ENCODE assay signal across 14 cellular contexts in genomic region chr3:14093831-14094230, GRCh38. TPM values are rescaled to one million over a fixed set of nuclear protein-coding genes. Genes with fewer than 3 reads are reported as not detected.
DNase-seq lines count a peak whose midpoint lies in the region; ATAC-seq and TF ChIP-seq lines count a peak whose summit lies in the region.
"Had no signal": no experiment of that assay in that cellular context is flagged by ENCODE, and none has a peak within 500 bp of the region (broad histone marks: within the 10 kb centered on the region; RNA-seq: fewer than 3 reads in every experiment).

No MANE protein-coding gene starts in this region.

- H3K36me3 Mint-ChIP-seq in MCF 10A (ENCODE audit: insufficient read depth, unreplicated experiment) = no peaks in the 10 kb centered on the region
- H3K36me3 Mint-ChIP-seq: CD8-positive, alpha-beta T cell had no signal

- H3K9me3 Mint-ChIP-seq in MCF 10A (ENCODE audit: unreplicated experiment) = peaks cover 5% of the 10 kb centered on the region

- peaks cover 17% of the 10 kb centered on the region for H3K27me3 Mint-ChIP-seq in MCF 10A (ENCODE audit: insufficient read depth, unreplicated experiment)

- DNase-seq in MCF 10A (ENCODE audit: unreplicated experiment) (peak; percentile 2), breast epithelium (ENCODE audit: low spot score in 2 of 2) (no peak), SW480 (ENCODE audit: low spot score) (peak; percentile 1), foreskin keratinocyte (peak; percentile 58 to 83), hepatic stellate cell (ENCODE audit: low spot score) (no peak)
- DNase-seq: CD8-positive, alpha-beta T cell; NCI-H1048; NCI-H1436 treated with DMSO at 0.1 percent for 48 hours; NCI-H2081 treated with DMSO at 0.1 percent for 48 hours; SJCRH30 had no signal

- H3K27ac ChIP-seq in breast epithelium = no peak overlapping the region
- no peak overlapping the region for H3K27ac ChIP-seq in foreskin keratinocyte
- H3K27ac ChIP-seq: BLaER1, KMS-11, SJCRH30 had no signal

- H3K36me3 ChIP-seq in breast epithelium = no peaks in the 10 kb centered on the region
- H3K36me3 ChIP-seq: BLaER1, SJCRH30 had no signal

- no peaks in the 10 kb centered on the region for H3K4me1 Mint-ChIP-seq in MCF 10A (ENCODE audit: insufficient read depth, unreplicated experiment)

- TF ChIP-seq POLR2A in breast epithelium (IDR thresholded peaks at IDR 0.05) = no peak

- ATAC-seq in foreskin keratinocyte (peak; percentile 99), HG02938 (IDR thresholded peaks at IDR 0.05; ENCODE audit: unreplicated experiment) (no peak), HG02588 (IDR thresholded peaks at IDR 0.05; ENCODE audit: unreplicated experiment) (no peak)
- ATAC-seq: CD8-positive, alpha-beta T cell had no signal

- intact Hi-C loops in MCF 10A (cut with micrococcal nuclease) = no loop called here
- intact Hi-C loops in breast epithelium (cut with DNase I; ENCODE audit: low total_unique reads) = no loop called here

- BruUV-seq in MCF 10A (replicated peaks; lab: Mats Ljungman, UMichigan) = no TSS peak

- H3K27me3 ChIP-seq in breast epithelium (no peaks in the 10 kb centered on the region), foreskin keratinocyte (no peaks in the 10 kb centered on the region)
- H3K27me3 ChIP-seq: BLaER1, SJCRH30 had no signal

- no peak overlapping the region for H3K4me3 Mint-ChIP-seq in MCF 10A (ENCODE audit: unreplicated experiment)
- H3K4me3 Mint-ChIP-seq: CD8-positive, alpha-beta T cell had no signal

- no peak overlapping the region for H3K27ac Mint-ChIP-seq in MCF 10A (ENCODE audit: low read depth, unreplicated experiment)
- H3K27ac Mint-ChIP-seq: CD8-positive, alpha-beta T cell had no signal

- CTCF ChIA-PET in MCF 10A (lab: Yijun Ruan, JAX) = interaction anchor here (0.9 to 1.5 kb wide), 3 partner anchors 66 to 213 kb away, joined by 3 to 4 read pairs (median 3); no protein-coding TSS in a partner anchor

- POLR2A ChIA-PET in MCF 10A (lab: Yijun Ruan, JAX) = interaction anchor here (1.4 kb wide), 2 partner anchors 11 to 85 kb away, joined by 4 read pairs; partner anchors contain the start of genes LSM3 and XPC

- no peaks in the 10 kb centered on the region for H3K4me1 ChIP-seq in breast epithelium
- peaks cover 4% of the 10 kb centered on the region for H3K4me1 ChIP-seq in foreskin keratinocyte
- H3K4me1 ChIP-seq: BLaER1, SJCRH30 had no signal

- no peak overlapping the region for H3K4me3 ChIP-seq in breast epithelium
- H3K4me3 ChIP-seq: BLaER1, SJCRH30 had no signal

- TF ChIP-seq CTCF in MCF 10A (IDR thresholded peaks at IDR 0.05; ENCODE audit: unreplicated experiment) (no peak), breast epithelium (IDR thresholded peaks at IDR 0.05) (no peak), foreskin keratinocyte (conservative IDR thresholded peaks at IDR 0.05) (no peak)

- H3K9me3 ChIP-seq in breast epithelium = no peaks in the 10 kb centered on the region
- H3K9me3 ChIP-seq: SJCRH30 had no signal

RNA-seq across cellular contexts. Expression of gene CHCHD4, which starts 30.8 kb away (rescaled TPM):
- total RNA-seq in MCF 10A (2022) (31.6 and 35.0 TPM in 2 replicates), breast epithelium (10 to 100 TPM; 15.1 to 19.9 (median 17.9) TPM), foreskin keratinocyte (23.3 and 27.8 TPM in 2 replicates)
- polyA plus RNA-seq in foreskin keratinocyte = 22.6 and 29.7 TPM in 2 replicates

RNA-seq across cellular contexts. Expression of gene TMEM43, which starts 31.0 kb away (rescaled TPM):
- total RNA-seq in MCF 10A (2022) (120 and 124 TPM in 2 replicates), breast epithelium (100 to 1,000 TPM in 1 of 3 donors, 10 to 100 TPM in 2; 90.5 to 170 (median 93.4) TPM), foreskin keratinocyte (99.7 and 102 TPM in 2 replicates)
- 47.8 and 52.2 TPM in 2 replicates for polyA plus RNA-seq in foreskin keratinocyte

Comparison
In these comparisons a context has a peak if more than half of its experiments do, and no peak if none do; other contexts are left out.
1. DNase-seq: peak in MCF 10A (single experiment), SW480 (single experiment) and foreskin keratinocyte (2 of 2); none in breast epithelium (0 of 2) and hepatic stellate cell (single experiment).